ENCODE assay signal across 10 cellular contexts in the genomic region with DNA sequence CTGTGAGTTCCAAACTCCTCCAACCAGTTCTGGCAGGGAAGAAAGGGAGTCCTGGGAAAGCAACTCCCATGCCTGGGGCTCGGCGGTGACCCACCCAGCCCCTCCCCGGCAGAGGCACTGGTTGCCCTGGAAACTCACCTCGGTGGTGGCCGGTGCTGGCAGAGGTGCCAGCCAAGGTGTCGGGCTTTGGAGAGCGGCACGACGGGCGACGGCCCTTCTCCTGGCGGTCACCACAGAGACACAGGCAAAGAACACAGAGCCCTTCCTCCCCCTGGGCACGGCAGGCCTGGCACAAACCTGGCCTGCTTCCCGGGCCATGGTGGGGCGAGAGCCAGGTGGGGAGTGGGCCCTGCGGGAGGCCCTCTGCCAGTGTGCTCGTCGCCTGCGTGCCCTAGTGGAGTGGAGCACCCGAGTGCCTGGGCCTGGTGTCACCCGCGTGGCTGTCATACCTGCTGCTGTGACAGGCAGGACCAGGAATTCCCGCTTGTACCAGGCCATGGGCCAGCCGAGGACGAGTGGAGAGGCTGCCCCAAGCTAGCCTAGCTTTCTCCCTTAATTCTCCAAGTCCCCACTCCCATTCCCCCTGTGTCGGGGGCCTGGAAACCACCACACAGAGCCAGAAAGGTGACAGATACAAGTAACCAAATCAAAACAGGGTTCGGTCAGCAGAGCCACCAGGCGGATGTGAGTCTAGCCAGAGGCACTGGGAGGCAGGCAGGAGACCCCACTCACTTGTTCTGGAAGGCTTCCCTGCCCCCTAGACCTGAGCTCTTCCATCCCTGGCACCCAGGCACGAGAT. TPM values are rescaled to one million over a fixed set of nuclear protein-coding genes. Genes with fewer than 3 reads are reported as not detected.
DNase-seq lines count a peak whose midpoint lies in the region; ATAC-seq and TF ChIP-seq lines count a peak whose summit lies in the region.
"Had no signal": no experiment of that assay in that cellular context is flagged by ENCODE, and none has a peak within 500 bp of the region (broad histone marks: within the 10 kb centered on the region; RNA-seq: fewer than 3 reads in every experiment).

No MANE protein-coding gene starts in this region.

- H3K27ac Mint-ChIP-seq in T-helper 17 cell = peak overlapping the region; percentile 100
- no peak overlapping the region for H3K27ac Mint-ChIP-seq in Caco-2 (ENCODE audit: unreplicated experiment)

- no TSS peak for BruUV-seq in Caco-2 (replicated peaks; lab: Mats Ljungman, UMichigan)

- no peaks in the 10 kb centered on the region for H3K9me3 Mint-ChIP-seq in Caco-2 (ENCODE audit: unreplicated experiment)

- H3K27ac ChIP-seq in HEK293 (ENCODE audit: extremely low read depth, low read depth, low read length) (no peak overlapping the region), prostate gland (peak overlapping the region; percentile 50 to 66)

- no peak for DNase-seq in T-helper 17 cell
- no peak for DNase-seq in Right ventricle myocardium superior
- DNase-seq in prostate gland (ENCODE audit: low spot score) = peak; percentile 57
- no peak for DNase-seq in NCI-H526 (lab: John Stamatoyannopoulos, UW)
- DNase-seq in HuH-7.5 (ENCODE audit: low spot score) = no peak
- DNase-seq in stimulated activated CD4-positive, alpha-beta T cell treated with anti-CD3 and anti-CD28 coated beads, Interleukin-1b, Interleukin-23, amount 100 ng/mL, for 48 hours = no peak
- DNase-seq in Caco-2 = no peak
- DNase-seq: NCI-H82; stimulated activated CD4-positive, alpha-beta T cell treated with anti-CD3 and anti-CD28 coated beads, Interleukin-12 subunit alpha, Interleukin-12 subunit beta, amount 100 ng/mL, for 4 hours had no signal

- H3K4me3 Mint-ChIP-seq in T-helper 17 cell = peak overlapping the region; percentile 92
- H3K4me3 Mint-ChIP-seq in Caco-2 (ENCODE audit: unreplicated experiment) = no peak overlapping the region

- intact Hi-C loops in Right ventricle myocardium superior (cut with DNase I) (no loop called here), prostate gland (cut with DNase I) (no loop called here), Caco-2 (cut with micrococcal nuclease; ENCODE audit: unreplicated experiment) (no loop called here)

- H3K27me3 Mint-ChIP-seq in T-helper 17 cell = no peaks in the 10 kb centered on the region
- no peaks in the 10 kb centered on the region for H3K27me3 Mint-ChIP-seq in Caco-2 (ENCODE audit: insufficient read depth, unreplicated experiment)

- TF ChIP-seq POLR2A in prostate gland (IDR thresholded peaks at IDR 0.05) = peak; percentile 25

- H3K4me1 ChIP-seq in HEK293 (ENCODE audit: control insufficient read depth, insufficient read depth, low read length) (0 out of 2 replicates have a peak, but pooled peaks cover 4% of the 10 kb centered on the region), prostate gland (replicated peaks) (peaks cover 39% of the 10 kb centered on the region), Caco-2 (peaks cover 10% of the 10 kb centered on the region; the same call in 1 of the 2 replicates)

- H3K9me3 ChIP-seq in HEK293 (ENCODE audit: control insufficient read depth, insufficient read depth, low read depth, low read length) = no peaks in the 10 kb centered on the region
- H3K9me3 ChIP-seq in T-helper 17 cell (ENCODE audit: control insufficient read depth, low read length, poor library complexity, severe bottlenecking) = no peaks in the 10 kb centered on the region
- H3K9me3 ChIP-seq in prostate gland = no peaks in the 10 kb centered on the region
- no peaks in the 10 kb centered on the region for H3K9me3 ChIP-seq in Caco-2

- no peaks in the 10 kb centered on the region for H3K36me3 ChIP-seq in HEK293 (ENCODE audit: control insufficient read depth in 2 of 2, insufficient read depth in 1 of 2, low read length in 2 of 2)
- no peaks in the 10 kb centered on the region for H3K36me3 ChIP-seq in prostate gland
- H3K36me3 ChIP-seq in Caco-2 (ENCODE audit: control insufficient read depth, insufficient read depth, low read length) = no peaks in the 10 kb centered on the region

- no peaks in the 10 kb centered on the region for H3K27me3 ChIP-seq in prostate gland (replicated peaks; ENCODE audit: insufficient read depth)
- H3K27me3 ChIP-seq in Caco-2 (replicated peaks; ENCODE audit: control insufficient read depth, insufficient read depth, low read length) = no peaks in the 10 kb centered on the region

- ATAC-seq in T-helper 17 cell = no peak
- peak; percentile 16 for ATAC-seq in Right ventricle myocardium superior (ENCODE audit: poor library complexity)

- TF ChIP-seq CTCF in HEK293 (tag by site-specific recombination; IDR thresholded peaks at IDR 0.05) = no peak
- peak in 1 of 4 experiments; percentile 18 for TF ChIP-seq CTCF in prostate gland (IDR thresholded peaks at IDR 0.05)
- TF ChIP-seq CTCF in Caco-2 (IDR thresholded peaks at IDR 0.05; ENCODE audit: insufficient read depth in 1 of 2, low read depth in 1 of 2, low read length in 1 of 2, severe bottlenecking in 1 of 2, unreplicated experiment in 1 of 2) = no peak

- H3K4me3 ChIP-seq in HEK293 (ENCODE audit: low read depth, low read length) = no peak overlapping the region
- no peak overlapping the region for H3K4me3 ChIP-seq in prostate gland
- no peak overlapping the region for H3K4me3 ChIP-seq in Caco-2 (ENCODE audit: low read depth, low read length)

- H3K4me1 Mint-ChIP-seq in T-helper 17 cell (peaks cover 72% of the 10 kb centered on the region), Caco-2 (ENCODE audit: low read depth, unreplicated experiment) (peaks cover 9% of the 10 kb centered on the region)

- POLR2A ChIA-PET in HEK293 (lab: Yijun Ruan, JAX) = interaction anchor here (1.1 kb wide), 1 partner anchor 15 kb away, joined by 3 read pairs; no protein-coding TSS in a partner anchor
- POLR2A ChIA-PET in Caco-2 (lab: Charles Lee) = no interaction called here

- WGBS in prostate gland = 58% methylated on average over 29 of the region's 29 CpGs

- H3K36me3 Mint-ChIP-seq in T-helper 17 cell (ENCODE audit: low read depth) = peaks cover 7% of the 10 kb centered on the region
- H3K36me3 Mint-ChIP-seq in Caco-2 (ENCODE audit: insufficient read depth, unreplicated experiment) = no peaks in the 10 kb centered on the region

- CTCF ChIA-PET in HEK293 (lab: Yijun Ruan, JAX) (interaction anchor here (0.5 to 3.1 kb wide), 4 partner anchors 15 to 132 kb away, joined by 3 to 16 read pairs (median 3); no protein-coding TSS in a partner anchor), Caco-2 (lab: Charles Lee) (no interaction called here)

TF ChIP-seq in HEK293, 187 proteins besides CTCF, POLR2A, EP300 and RAD21:
- TF ChIP-seq PRDM6 (tag by site-specific recombination; IDR thresholded peaks at IDR 0.05) = no peak
- TF ChIP-seq, protein P1, sequence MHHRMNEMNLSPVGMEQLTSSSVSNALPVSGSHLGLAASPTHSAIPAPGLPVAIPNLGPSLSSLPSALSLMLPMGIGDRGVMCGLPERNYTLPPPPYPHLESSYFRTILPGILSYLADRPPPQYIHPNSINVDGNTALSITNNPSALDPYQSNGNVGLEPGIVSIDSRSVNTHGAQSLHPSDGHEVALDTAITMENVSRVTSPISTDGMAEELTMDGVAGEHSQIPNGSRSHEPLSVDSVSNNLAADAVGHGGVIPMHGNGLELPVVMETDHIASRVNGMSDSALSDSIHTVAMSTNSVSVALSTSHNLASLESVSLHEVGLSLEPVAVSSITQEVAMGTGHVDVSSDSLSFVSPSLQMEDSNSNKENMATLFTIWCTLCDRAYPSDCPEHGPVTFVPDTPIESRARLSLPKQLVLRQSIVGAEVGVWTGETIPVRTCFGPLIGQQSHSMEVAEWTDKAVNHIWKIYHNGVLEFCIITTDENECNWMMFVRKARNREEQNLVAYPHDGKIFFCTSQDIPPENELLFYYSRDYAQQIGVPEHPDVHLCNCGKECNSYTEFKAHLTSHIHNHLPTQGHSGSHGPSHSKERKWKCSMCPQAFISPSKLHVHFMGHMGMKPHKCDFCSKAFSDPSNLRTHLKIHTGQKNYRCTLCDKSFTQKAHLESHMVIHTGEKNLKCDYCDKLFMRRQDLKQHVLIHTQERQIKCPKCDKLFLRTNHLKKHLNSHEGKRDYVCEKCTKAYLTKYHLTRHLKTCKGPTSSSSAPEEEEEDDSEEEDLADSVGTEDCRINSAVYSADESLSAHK (tag by site-specific recombination; IDR thresholded peaks at IDR 0.05) = peak; percentile 80

RNA-seq across cellular contexts. Expression of gene RALGDS, which starts 8.2 kb away (rescaled TPM):
- 100 to 1,000 TPM; 150 to 236 TPM for total RNA-seq in T-helper 17 cell
- 33.1 TPM for total RNA-seq in Right ventricle myocardium superior
- total RNA-seq in prostate gland = 10 to 100 TPM; 49.6 to 77.4 TPM
- 18.7 and 19.7 TPM in 2 replicates for total RNA-seq in Caco-2 (2022)

RNA-seq across cellular contexts. Expression of gene GBGT1, which starts 34.5 kb away (rescaled TPM):
- total RNA-seq in T-helper 17 cell (1 to 10 TPM; 2.2 to 2.3 TPM), Right ventricle myocardium superior (6.4 TPM), prostate gland (10 to 100 TPM; 10.7 to 14.0 TPM), Caco-2 (2022) (0.14 and 0.16 TPM in 2 replicates)
